In the genomic region with DNA sequence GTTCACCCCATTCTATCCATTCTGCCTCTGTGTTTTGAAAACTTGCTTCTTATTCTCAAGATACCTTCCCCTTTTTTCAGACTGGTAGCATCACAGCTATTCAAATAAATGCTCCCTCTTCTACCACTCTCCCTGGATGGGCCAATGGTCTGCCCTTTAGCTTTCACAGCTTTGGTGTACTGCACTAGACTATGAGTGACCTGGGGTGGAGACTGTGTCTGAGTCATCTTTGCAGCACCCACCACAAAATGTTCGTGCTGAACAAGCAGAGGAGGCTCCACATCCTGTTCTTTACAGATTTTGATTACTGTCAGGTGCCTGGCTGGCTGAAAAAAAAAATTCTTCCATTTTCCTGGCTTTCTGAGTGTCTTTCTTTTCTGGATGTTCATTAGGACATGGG, we compare ENCODE assay signal across 8 cellular contexts.
DNase-seq lines count a peak whose midpoint lies in the region; ATAC-seq, FAIRE-seq and TF ChIP-seq lines count a peak whose summit lies in the region.

No MANE protein-coding gene starts in this region.

- peaks cover 0 to 9% (median 2%) of the 10 kb centered on the region in 7 donors for H3K9me3 Mint-ChIP-seq in CD14-positive monocyte

- peak; percentile 79 for ATAC-seq in HG03039 (IDR thresholded peaks at IDR 0.05; ENCODE audit: unreplicated experiment)
- peak; percentile 86 for ATAC-seq in foreskin keratinocyte

- H3K27ac Mint-ChIP-seq in CD14-positive monocyte: no peak overlapping the region

- H3K36me3 ChIP-seq in spleen: no peaks in the 10 kb centered on the region

- H3K4me1 Mint-ChIP-seq in CD14-positive monocyte: peaks cover 8% of the 10 kb centered on the region

- no peaks in the 10 kb centered on the region for H3K36me3 Mint-ChIP-seq in CD14-positive monocyte

- intact Hi-C loops in spleen (cut with DNase I; ENCODE audit: low total_unique reads): no loop called here
- intact Hi-C loops in CD14-positive monocyte (cut with micrococcal nuclease): no loop called here

- H3K27me3 Mint-ChIP-seq in CD14-positive monocyte (ENCODE audit: low read depth in 3 of 3): peaks cover 13 to 23% (median 19%) of the 10 kb centered on the region in 3 donors

- FAIRE-seq in GM12891 (lab: Jason Lieb, UNC): peak; percentile 88

- H3K4me1 ChIP-seq in foreskin keratinocyte (peaks cover 9% of the 10 kb centered on the region), spleen (peaks cover 0 to 24% (median 2%) of the 10 kb centered on the region in 6 donors)

- no peak for TF ChIP-seq CTCF in foreskin keratinocyte (conservative IDR thresholded peaks at IDR 0.05)
- no peak for TF ChIP-seq CTCF in spleen (IDR thresholded peaks at IDR 0.05 in 8 of 11, conservative IDR thresholded peaks at IDR 0.05 in 3 of 11)
- no peak for TF ChIP-seq CTCF in CD14-positive monocyte (IDR thresholded peaks at IDR 0.05)

- no peak overlapping the region for H3K4me3 Mint-ChIP-seq in CD14-positive monocyte

- no peak overlapping the region for H3K27ac ChIP-seq in foreskin keratinocyte
- peak overlapping the region in 4 of 8 donors; percentile 32 to 47 (median 38) for H3K27ac ChIP-seq in spleen

- no peak overlapping the region for H3K4me3 ChIP-seq in spleen

- H3K27me3 ChIP-seq in foreskin keratinocyte: no peaks in the 10 kb centered on the region
- H3K27me3 ChIP-seq in spleen (replicated peaks in 1 of 7): peaks cover 0 to 23% (median 7%) of the 10 kb centered on the region in 7 donors

- peaks cover 0 to 8% (median 3%) of the 10 kb centered on the region in 8 donors for H3K9me3 ChIP-seq in spleen

- TF ChIP-seq POLR2A in GM12891 (IDR thresholded peaks at IDR 0.05; ENCODE audit: low read depth, low read length) (no peak), spleen (IDR thresholded peaks at IDR 0.05) (no peak)

- WGBS in spleen, 5 donors: 0 to 8% (median 3%) methylated on average over 1 of the region's 1 CpG

- peak; percentile 31 for DNase-seq in GM12891 (ENCODE audit: insufficient read length, low spot score)
- peak; percentile 19 to 34 for DNase-seq in activated CD4-positive, alpha-beta T cell treated with anti-CD3 and anti-CD28 coated beads, Interleukin-2, amount 50 U/mL, for 4 hours
- DNase-seq in foreskin keratinocyte: peak; percentile 20 to 57
- DNase-seq in spleen: no peak
- no peak for DNase-seq in CD14-positive monocyte (ENCODE audit: low spot score)
- DNase-seq in occipital lobe (lab: John Stamatoyannopoulos, UW): no peak
- no peak for DNase-seq in SIG-M5 (lab: John Stamatoyannopoulos, UW)

TF ChIP-seq in GM12891, 5 proteins besides CTCF, POLR2A, EP300 and RAD21:
- no peak; the same call in 1 of the 2 replicates for TF ChIP-seq SPI1 (IDR thresholded peaks at IDR 0.05; ENCODE audit: low read depth, low read length)
TF ChIP-seq in GM12891: peak in this region for 0.

Comparison
In these comparisons a context has a peak if more than half of its experiments do, and no peak if none do; other contexts are left out.
1. DNase-seq: peak in GM12891 (single experiment), activated CD4-positive, alpha-beta T cell treated with anti-CD3 and anti-CD28 coated beads, Interleukin-2, amount 50 U/mL, for 4 hours (2 of 2) and foreskin keratinocyte (2 of 2); none in spleen (single experiment), CD14-positive monocyte (single experiment), occipital lobe (single experiment) and SIG-M5 (single experiment).